In the genomic region with DNA sequence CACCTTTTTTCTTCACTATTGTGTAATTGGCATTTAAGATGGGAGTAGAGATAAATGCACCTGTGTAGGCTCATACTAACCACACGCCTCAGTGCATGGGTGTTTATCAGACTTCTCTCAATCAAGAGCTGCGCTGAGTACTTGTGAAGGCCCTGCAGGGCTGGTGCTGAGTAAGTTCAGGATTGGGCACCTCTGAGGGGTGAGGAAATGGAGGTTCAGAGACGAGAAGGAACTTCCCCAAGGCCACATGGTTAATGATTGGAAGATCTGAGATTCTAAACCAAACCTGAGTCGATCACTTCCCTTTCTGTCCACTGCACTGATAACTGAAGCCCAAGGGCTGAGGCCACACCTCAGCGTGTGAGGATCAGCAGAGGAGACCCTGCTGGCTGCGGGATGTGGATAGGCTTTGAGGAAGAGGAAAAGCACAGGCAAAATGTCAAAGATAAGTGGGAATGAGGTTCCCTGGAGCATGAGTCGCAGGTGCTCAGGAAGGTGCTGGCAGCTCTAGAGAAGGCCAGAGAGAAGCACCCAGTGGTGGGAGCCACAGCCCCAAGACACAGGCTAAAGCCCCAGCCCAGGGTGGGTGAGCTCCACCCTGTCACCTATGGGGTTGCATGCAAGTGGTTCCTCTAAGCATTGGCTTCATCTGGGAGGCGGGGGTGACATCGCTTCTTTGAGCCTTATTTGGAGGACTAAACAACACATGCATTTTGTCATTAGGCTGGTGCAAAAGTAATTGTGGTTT, we compare ENCODE assay signal across 13 cellular contexts. TPM values are rescaled to one million over a fixed set of nuclear protein-coding genes. Genes with fewer than 3 reads are reported as not detected.
DNase-seq lines count a peak whose midpoint lies in the region; ATAC-seq and TF ChIP-seq lines count a peak whose summit lies in the region.
"Had no signal": no experiment of that assay in that cellular context is flagged by ENCODE, and none has a peak within 500 bp of the region (broad histone marks: within the 10 kb centered on the region; RNA-seq: fewer than 3 reads in every experiment).

No MANE protein-coding gene starts in this region.

- H3K4me1 ChIP-seq in vagina, result no peaks in the 10 kb centered on the region
- H3K4me1 ChIP-seq: parathyroid adenoma had no signal

- H3K36me3 ChIP-seq in vagina, result no peaks in the 10 kb centered on the region

- peak; percentile 20 for DNase-seq in NOMO-1 (lab: John Stamatoyannopoulos, UW; ENCODE audit: unreplicated experiment in 2 of 2)
- DNase-seq in NCI-H2107 treated with DMSO at 0.1 percent for 48 hours (lab: John Stamatoyannopoulos, UW; ENCODE audit: unreplicated experiment), result no peak
- no peak for DNase-seq in vagina (ENCODE audit: extremely low spot score in 2 of 2)
- DNase-seq in ecto neural progenitor cell (ENCODE audit: low spot score), result no peak
- no peak for DNase-seq in occipital lobe (lab: John Stamatoyannopoulos, UW)
- DNase-seq: Calu3 had no signal

- no peaks in the 10 kb centered on the region for H3K27me3 ChIP-seq in vagina

- intact Hi-C loops in vagina (cut with DNase I), result no loop called here

- no peak overlapping the region for H3K4me3 ChIP-seq in vagina
- H3K4me3 ChIP-seq: GM23338 had no signal

- H3K9me3 ChIP-seq in vagina, result no peaks in the 10 kb centered on the region

- TF ChIP-seq POLR2A in vagina (IDR thresholded peaks at IDR 0.05), result no peak

- peak; percentile 42 for ATAC-seq in GM18519 (IDR thresholded peaks at IDR 0.05; ENCODE audit: low FRiP score, unreplicated experiment)
- ATAC-seq in GM19463 (IDR thresholded peaks at IDR 0.05; ENCODE audit: unreplicated experiment), result peak; percentile 98
- peak; percentile 96 for ATAC-seq in HG02970 (IDR thresholded peaks at IDR 0.05; ENCODE audit: low FRiP score, unreplicated experiment)
- ATAC-seq: GM23338 had no signal

- no peak for TF ChIP-seq CTCF in vagina (IDR thresholded peaks at IDR 0.05)

- H3K27ac ChIP-seq in vagina, result no peak overlapping the region
- H3K27ac ChIP-seq: parathyroid adenoma had no signal

RNA-seq across cellular contexts. Expression of gene GJB6, which starts 32.3 kb away (rescaled TPM):
- total RNA-seq in vagina, result 121 TPM
- 8.3 TPM for total RNA-seq in occipital lobe
- total RNA-seq: fibroblast of villous mesenchyme, GM23338, LHCN-M2 had no signal

Comparison
In these comparisons a context has a peak if more than half of its experiments do, and no peak if none do; other contexts are left out.
1. ATAC-seq: peak in every context shown above with its lines; median percentile 98 in GM19463; 96 in HG02970; 42 in GM18519.
2. DNase-seq: peak in NOMO-1 (2 of 2); none in NCI-H2107 treated with DMSO at 0.1 percent for 48 hours (single experiment), vagina (0 of 2), ecto neural progenitor cell (single experiment) and occipital lobe (single experiment).
3. RNA of gene GJB6, which starts 32.3 kb away (total RNA-seq): 121 TPM in vagina (single experiment); 8.3 TPM in occipital lobe (single experiment); every median in the first group is over 10 times any median in the second.